23 cellular contexts compared by ENCODE assay signal in the genomic region with DNA sequence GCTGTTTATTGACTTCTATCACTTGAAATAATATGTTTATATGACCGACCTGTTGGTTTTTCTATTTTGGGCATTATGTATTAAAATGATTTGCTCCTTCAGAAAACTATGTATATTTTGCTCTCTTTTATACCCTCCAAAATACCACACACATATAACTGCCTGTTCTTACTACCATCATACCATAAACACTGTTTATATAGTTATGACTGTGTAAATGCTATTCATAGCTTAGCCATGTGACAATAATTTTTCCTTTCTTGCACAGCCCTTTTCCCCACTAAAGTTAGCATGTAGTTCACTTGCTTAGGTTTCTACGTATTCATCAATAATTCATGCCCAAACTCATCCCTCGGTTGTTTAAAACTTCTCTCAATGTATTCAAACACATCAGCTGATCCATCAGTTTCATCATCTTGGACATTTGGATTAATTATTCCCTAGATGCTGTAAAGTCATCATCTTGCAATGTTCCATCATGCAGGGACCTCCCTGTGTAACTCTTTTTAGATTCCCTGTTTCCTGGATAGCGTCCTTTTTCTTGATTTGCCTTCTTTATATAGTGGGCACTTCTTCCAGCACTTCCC.
"Had no signal": no experiment of that assay in that cellular context is flagged by ENCODE, and none has a peak within 500 bp of the region (broad histone marks: within the 10 kb centered on the region; RNA-seq: fewer than 3 reads in every experiment).

No MANE protein-coding gene starts in this region.

- H3K36me3 Mint-ChIP-seq: activated CD8-positive, alpha-beta memory T cell treated with anti-CD3 and anti-CD28 coated beads, Interleukin-2, amount 10 ng/mL, durations not matched to agents 7 days and 5 days; activated naive CD8-positive, alpha-beta T cell treated with anti-CD3 and anti-CD28 coated beads, Interleukin-2, amount 10 ng/mL, durations not matched to agents 7 days and 5 days; brain; naive B cell; T-cell had no signal

- H3K4me3 Mint-ChIP-seq: activated CD4-positive, alpha-beta memory T cell treated with anti-CD3 and anti-CD28 coated beads, Interleukin-2, amount 10 ng/mL, durations not matched to agents 7 days and 5 days; activated CD4-positive, alpha-beta T cell treated with anti-CD3 and anti-CD28 coated beads for 36 hours; activated CD8-positive, alpha-beta memory T cell treated with anti-CD3 and anti-CD28 coated beads, Interleukin-2, amount 10 ng/mL, durations not matched to agents 7 days and 5 days; activated naive CD8-positive, alpha-beta T cell treated with anti-CD3 and anti-CD28 coated beads, Interleukin-2, amount 10 ng/mL, durations not matched to agents 7 days and 5 days; naive B cell; neural crest cell; stimulated activated naive CD8-positive, alpha-beta T cell treated with anti-CD3 and anti-CD28 coated beads, Interleukin-15, Interleukin-2, amounts not matched to agents 100 ng/mL and 50 ng/mL, for 24 hours; T-cell; WTC11 had no signal

- ATAC-seq: activated CD4-positive, alpha-beta T cell treated with anti-CD3 and anti-CD28 coated beads for 36 hours; activated CD8-positive, alpha-beta memory T cell treated with anti-CD3 and anti-CD28 coated beads, Interleukin-2, amount 10 ng/mL, durations not matched to agents 7 days and 5 days; esophagus mucosa; left lung; T-cell; WTC11 had no signal

- H3K27ac Mint-ChIP-seq: activated CD4-positive, alpha-beta memory T cell treated with anti-CD3 and anti-CD28 coated beads, Interleukin-2, amount 10 ng/mL, durations not matched to agents 7 days and 5 days; activated CD4-positive, alpha-beta T cell treated with anti-CD3 and anti-CD28 coated beads for 36 hours; activated CD8-positive, alpha-beta memory T cell treated with anti-CD3 and anti-CD28 coated beads, Interleukin-2, amount 10 ng/mL, durations not matched to agents 7 days and 5 days; activated naive CD8-positive, alpha-beta T cell treated with anti-CD3 and anti-CD28 coated beads, Interleukin-2, amount 10 ng/mL, durations not matched to agents 7 days and 5 days; brain; naive B cell; progenitor cell of endocrine pancreas; stimulated activated naive CD8-positive, alpha-beta T cell treated with anti-CD3 and anti-CD28 coated beads, Interleukin-15, Interleukin-2, amounts not matched to agents 100 ng/mL and 50 ng/mL, for 24 hours; T-cell; WTC11 had no signal

- H3K9me3 Mint-ChIP-seq: activated CD4-positive, alpha-beta memory T cell treated with anti-CD3 and anti-CD28 coated beads, Interleukin-2, amount 10 ng/mL, durations not matched to agents 7 days and 5 days; activated naive CD8-positive, alpha-beta T cell treated with anti-CD3 and anti-CD28 coated beads, Interleukin-2, amount 10 ng/mL, durations not matched to agents 7 days and 5 days; brain; naive B cell; neural crest cell; stimulated activated naive CD8-positive, alpha-beta T cell treated with anti-CD3 and anti-CD28 coated beads, Interleukin-15, Interleukin-2, amounts not matched to agents 100 ng/mL and 50 ng/mL, for 24 hours; T-cell had no signal

- H3K4me3 ChIP-seq: colonic mucosa, left lung, right atrium auricular region, tibial nerve, uterus had no signal

- H3K4me1 Mint-ChIP-seq: brain had no signal

- DNase-seq: activated CD4-positive, alpha-beta memory T cell treated with anti-CD3 and anti-CD28 coated beads, Interleukin-2, amount 10 ng/mL, durations not matched to agents 7 days and 5 days; activated CD4-positive, alpha-beta T cell treated with anti-CD3 and anti-CD28 coated beads for 36 hours; activated CD8-positive, alpha-beta memory T cell treated with anti-CD3 and anti-CD28 coated beads, Interleukin-2, amount 10 ng/mL, durations not matched to agents 7 days and 5 days; activated naive CD4-positive, alpha-beta T cell; activated naive CD8-positive, alpha-beta T cell treated with anti-CD3 and anti-CD28 coated beads, Interleukin-2, amount 10 ng/mL, durations not matched to agents 7 days and 5 days; anterior cingulate cortex; central memory CD4-positive, alpha-beta T cell; colonic mucosa; glutamatergic neuron; hypothalamus; islet precursor cell; left lung; naive B cell; T-cell; uterus had no signal
